ENCODE assay signal across 7 cellular contexts in the genomic region with DNA sequence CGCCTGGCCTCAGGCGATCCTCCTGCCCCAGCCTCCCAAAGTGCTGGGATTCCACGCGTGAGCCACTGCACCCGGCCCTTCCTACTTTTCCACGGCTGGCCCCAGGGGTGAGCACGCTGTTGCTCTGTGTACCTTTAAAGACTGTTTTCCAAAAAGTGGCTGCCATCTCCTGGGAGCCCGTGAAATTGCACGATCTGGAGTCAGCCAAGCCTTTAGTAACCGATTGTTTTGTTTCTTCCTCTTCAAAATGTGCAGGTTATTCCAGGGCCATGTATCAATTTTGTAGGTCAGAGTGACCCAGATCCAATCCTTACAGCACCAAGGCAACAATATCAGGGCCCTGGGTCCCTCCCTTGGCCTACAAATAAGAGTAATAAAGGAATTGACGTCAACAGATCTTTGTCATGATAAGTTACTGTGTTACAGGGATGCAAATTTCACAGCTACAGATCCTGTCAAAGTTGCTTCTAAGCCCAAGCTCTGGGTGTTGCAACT.
A peak's percentile ranks its signal among the peaks of the same experiment; 100 is the strongest.
DNase-seq lines count a peak whose midpoint lies in the region; ATAC-seq and TF ChIP-seq lines count a peak whose summit lies in the region.

No MANE protein-coding gene starts in this region.

- no peaks in the 10 kb centered on the region for H3K27me3 ChIP-seq in kidney epithelial cell (ENCODE audit: control insufficient read depth, insufficient read depth, low read length)

- ATAC-seq in GM21576 (IDR thresholded peaks at IDR 0.05; ENCODE audit: unreplicated experiment), result peak; percentile 79

- TF ChIP-seq CTCF in RWPE1 (conservative IDR thresholded peaks at IDR 0.05; ENCODE audit: low read depth), result peak; percentile 86
- peak; percentile 69 for TF ChIP-seq CTCF in kidney epithelial cell (IDR thresholded peaks at IDR 0.05; ENCODE audit: insufficient read depth, low read length, poor library complexity, severe bottlenecking)

- no peaks in the 10 kb centered on the region for H3K36me3 ChIP-seq in kidney epithelial cell (ENCODE audit: control insufficient read depth, insufficient read depth, low read length)

- H3K4me3 ChIP-seq in kidney epithelial cell (ENCODE audit: low read depth, low read length), result no peak overlapping the region

- no peak overlapping the region for H3K27ac ChIP-seq in RWPE1
- H3K27ac ChIP-seq in caudate nucleus (ENCODE audit: low read depth, low read length), result peak overlapping the region; percentile 60

- CTCF ChIA-PET in RWPE1 (lab: Yijun Ruan, JAX), result interaction anchor here (0.6 to 1.8 kb wide), 3 partner anchors 16 to 288 kb away, joined by 3 to 10 read pairs (median 3); no protein-coding TSS in a partner anchor

- DNase-seq in GDM1 (lab: John Stamatoyannopoulos, UW) (peak; percentile 3), LoVo (ENCODE audit: low spot score) (peak; percentile 31), RWPE1 (ENCODE audit: low spot score) (peak; percentile 59), caudate nucleus (lab: John Stamatoyannopoulos, UW) (peak in 40 of 61 donors; percentile 7 to 77 (median 31)), kidney epithelial cell (ENCODE audit: low read depth) (no peak), superior temporal gyrus (ENCODE audit: extremely low spot score) (peak; percentile 81)

- POLR2A ChIA-PET in RWPE1 (lab: Yijun Ruan, JAX; ENCODE audit: low non-redundant PET), result no interaction called here
